In genomic region chr13:75482820-75483079, GRCh38 we compare ENCODE assay signal across 8 cellular contexts. TPM values are rescaled to one million over a fixed set of nuclear protein-coding genes. Genes with fewer than 3 reads are reported as not detected.
DNase-seq lines count a peak whose midpoint lies in the region; ATAC-seq, FAIRE-seq and TF ChIP-seq lines count a peak whose summit lies in the region.

No MANE protein-coding gene starts in this region.

- no peaks in the 10 kb centered on the region for H3K9me3 Mint-ChIP-seq in activated CD8-positive, alpha-beta T cell treated with anti-CD3 and anti-CD28 coated beads, Interleukin-2, amount 10 ng/mL, durations not matched to agents 7 days and 5 days (ENCODE audit: insufficient read depth)
- H3K9me3 Mint-ChIP-seq in stimulated activated effector memory CD8-positive, alpha-beta T cell treated with anti-CD3 and anti-CD28 coated beads, Interleukin-12 subunit alpha, Interleukin-12 subunit beta, amount 100 ng/mL, for 72 hours = no peaks in the 10 kb centered on the region

- no peak overlapping the region; the same call in 1 of the 2 replicates for H3K27ac ChIP-seq in HL-60 (replicated peaks)

- CTCF ChIA-PET in activated CD8-positive, alpha-beta T cell treated with anti-CD3 and anti-CD28 coated beads, Interleukin-2, amount 10 ng/mL, durations not matched to agents 7 days and 5 days (lab: Charles Lee) = interaction anchor here (0.7 to 2.1 kb wide), 16 partner anchors 9 to 191 kb away, joined by 3 to 14 read pairs (median 4); partner anchors contain the start of genes LMO7 and UCHL3

- ATAC-seq in activated CD8-positive, alpha-beta T cell treated with anti-CD3 and anti-CD28 coated beads, Interleukin-2, amount 10 ng/mL, durations not matched to agents 7 days and 5 days = no peak
- no peak for ATAC-seq in stimulated activated effector memory CD8-positive, alpha-beta T cell treated with anti-CD3 and anti-CD28 coated beads, Interleukin-12 subunit alpha, Interleukin-12 subunit beta, amount 100 ng/mL, for 72 hours
- ATAC-seq in HG02623 (IDR thresholded peaks at IDR 0.05; ENCODE audit: unreplicated experiment) = no peak
- ATAC-seq in GM19463 (IDR thresholded peaks at IDR 0.05; ENCODE audit: unreplicated experiment) = no peak

- peaks cover 20% of the 10 kb centered on the region for H3K4me1 Mint-ChIP-seq in activated CD8-positive, alpha-beta T cell treated with anti-CD3 and anti-CD28 coated beads, Interleukin-2, amount 10 ng/mL, durations not matched to agents 7 days and 5 days (ENCODE audit: low read depth)
- H3K4me1 Mint-ChIP-seq in stimulated activated effector memory CD8-positive, alpha-beta T cell treated with anti-CD3 and anti-CD28 coated beads, Interleukin-12 subunit alpha, Interleukin-12 subunit beta, amount 100 ng/mL, for 72 hours = peaks cover 22% of the 10 kb centered on the region

- H3K27ac Mint-ChIP-seq in activated CD8-positive, alpha-beta T cell treated with anti-CD3 and anti-CD28 coated beads, Interleukin-2, amount 10 ng/mL, durations not matched to agents 7 days and 5 days = no peak overlapping the region
- no peak overlapping the region for H3K27ac Mint-ChIP-seq in stimulated activated effector memory CD8-positive, alpha-beta T cell treated with anti-CD3 and anti-CD28 coated beads, Interleukin-12 subunit alpha, Interleukin-12 subunit beta, amount 100 ng/mL, for 72 hours

- no peaks in the 10 kb centered on the region for H3K36me3 Mint-ChIP-seq in activated CD8-positive, alpha-beta T cell treated with anti-CD3 and anti-CD28 coated beads, Interleukin-2, amount 10 ng/mL, durations not matched to agents 7 days and 5 days (ENCODE audit: low read depth)
- H3K36me3 Mint-ChIP-seq in stimulated activated effector memory CD8-positive, alpha-beta T cell treated with anti-CD3 and anti-CD28 coated beads, Interleukin-12 subunit alpha, Interleukin-12 subunit beta, amount 100 ng/mL, for 72 hours = no peaks in the 10 kb centered on the region

- no peaks in the 10 kb centered on the region for H3K27me3 ChIP-seq in HL-60 (ENCODE audit: insufficient read depth, poor library complexity, severe bottlenecking)

- H3K27me3 Mint-ChIP-seq in activated CD8-positive, alpha-beta T cell treated with anti-CD3 and anti-CD28 coated beads, Interleukin-2, amount 10 ng/mL, durations not matched to agents 7 days and 5 days (ENCODE audit: low read depth) = peaks cover 51% of the 10 kb centered on the region

- peak overlapping the region; percentile 89 for H3K4me3 Mint-ChIP-seq in activated CD8-positive, alpha-beta T cell treated with anti-CD3 and anti-CD28 coated beads, Interleukin-2, amount 10 ng/mL, durations not matched to agents 7 days and 5 days
- peak overlapping the region; percentile 94 for H3K4me3 Mint-ChIP-seq in stimulated activated effector memory CD8-positive, alpha-beta T cell treated with anti-CD3 and anti-CD28 coated beads, Interleukin-12 subunit alpha, Interleukin-12 subunit beta, amount 100 ng/mL, for 72 hours

- DNase-seq in HL-60 (ENCODE audit: low read depth in 1 of 2, low spot score in 1 of 2) (no peak), EL (no peak), GM12891 (ENCODE audit: insufficient read length, low spot score) (no peak)
- DNase-seq in activated CD8-positive, alpha-beta T cell treated with anti-CD3 and anti-CD28 coated beads, Interleukin-2, amount 10 ng/mL, durations not matched to agents 7 days and 5 days = no peak
- no peak for DNase-seq in stimulated activated effector memory CD8-positive, alpha-beta T cell treated with anti-CD3 and anti-CD28 coated beads, Interleukin-12 subunit alpha, Interleukin-12 subunit beta, amount 100 ng/mL, for 72 hours (ENCODE audit: low spot score in 2 of 2)

- H3K4me3 ChIP-seq in HL-60 (replicated peaks; ENCODE audit: insufficient read depth, low read length) = peak overlapping the region; percentile 63; the same call in 1 of the 2 replicates
- peak overlapping the region; percentile 74 for H3K4me3 ChIP-seq in iPS-11a (ENCODE audit: low read depth, low read length)

- TF ChIP-seq CTCF in HL-60 (IDR thresholded peaks at IDR 0.05; ENCODE audit: insufficient read depth, low read length) = no peak

- POLR2A ChIA-PET in activated CD8-positive, alpha-beta T cell treated with anti-CD3 and anti-CD28 coated beads, Interleukin-2, amount 10 ng/mL, durations not matched to agents 7 days and 5 days (lab: Charles Lee) = no interaction called here

- no peak for FAIRE-seq in GM12891 (lab: Jason Lieb, UNC)

- no peak for TF ChIP-seq POLR2A in GM12891 (IDR thresholded peaks at IDR 0.05; ENCODE audit: low read depth, low read length)

TF ChIP-seq in GM12891, 5 proteins besides CTCF, POLR2A, EP300 and RAD21:
- no peak for TF ChIP-seq TAF1 (IDR thresholded peaks at IDR 0.05; ENCODE audit: low read depth, low read length)

RNA-seq across cellular contexts. Expression of gene TBC1D4, which starts 0.8 kb away (rescaled TPM):
- 10 to 100 TPM; 12.7 to 13.4 TPM for total RNA-seq in activated CD8-positive, alpha-beta T cell treated with anti-CD3 and anti-CD28 coated beads, Interleukin-2, amount 10 ng/mL, durations not matched to agents 7 days and 5 days
- 10.0 TPM for polyA plus RNA-seq in GM12891 (2012; ENCODE audit: low read depth, missing spikeins)

RNA-seq across cellular contexts. Expression of gene COMMD6, which starts 54.9 kb away (rescaled TPM):
- 100 to 1,000 TPM; 128 to 130 TPM for total RNA-seq in activated CD8-positive, alpha-beta T cell treated with anti-CD3 and anti-CD28 coated beads, Interleukin-2, amount 10 ng/mL, durations not matched to agents 7 days and 5 days
- 293 TPM for polyA plus RNA-seq in GM12891 (2012; ENCODE audit: low read depth, missing spikeins)
